Comparison of ENCODE assay signal across 1 cellular context in the genomic region with DNA sequence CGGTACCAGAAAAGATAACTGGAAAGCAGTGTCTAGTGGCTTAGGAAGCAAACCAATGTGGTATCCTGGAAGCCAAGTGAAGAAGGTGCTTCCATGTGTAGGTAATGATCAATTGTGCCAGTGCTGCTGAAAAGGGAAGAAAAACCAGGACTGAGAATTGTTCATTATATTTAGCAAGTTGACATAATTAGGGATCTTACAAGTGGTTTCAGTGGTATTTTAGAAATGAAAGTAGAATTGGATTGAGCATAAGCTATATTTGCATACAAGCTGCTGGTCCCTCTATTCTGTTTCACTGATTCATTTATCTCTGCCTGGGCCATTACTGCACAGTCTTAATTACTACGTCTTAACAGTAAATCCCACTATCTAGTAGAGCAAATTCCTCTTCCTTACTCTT.
TF ChIP-seq lines count a peak whose summit lies in the region.

No MANE protein-coding gene starts in this region.

TF ChIP-seq in GM12878, 131 proteins besides CTCF, POLR2A, EP300 and RAD21 (continued from another document and continues in another):
- TF ChIP-seq EZH2 (IDR thresholded peaks at IDR 0.05; ENCODE audit: borderline replicate concordance, control insufficient read depth, low read depth, low read length) (no peak), WRNIP1 (IDR thresholded peaks at IDR 0.05; ENCODE audit: borderline replicate concordance, low read depth, low read length) (no peak), KLF5 (IDR thresholded peaks at IDR 0.05; ENCODE audit: partially characterized antibody) (no peak), SP1 (IDR thresholded peaks at IDR 0.05; ENCODE audit: low read depth, low read length) (no peak), SREBF1 (IDR thresholded peaks at IDR 0.05; ENCODE audit: low read length) (no peak), BCLAF1 (IDR thresholded peaks at IDR 0.05) (no peak), NFYA (IDR thresholded peaks at IDR 0.05; ENCODE audit: borderline replicate concordance, low read depth, low read length) (no peak), BCL11A (IDR thresholded peaks at IDR 0.05; ENCODE audit: low read depth, low read length) (peak; percentile 68), SMAD5 (IDR thresholded peaks at IDR 0.05; ENCODE audit: low read depth) (no peak), DPF2 (IDR thresholded peaks at IDR 0.05) (peak; percentile 91), CBX5 (IDR thresholded peaks at IDR 0.05; ENCODE audit: low read depth) (no peak), TCF7 (IDR thresholded peaks at IDR 0.05; ENCODE audit: borderline replicate concordance) (no peak), RELB (IDR thresholded peaks at IDR 0.05; ENCODE audit: low read depth) (peak; percentile 86; the same call in 1 of the 2 replicates), PML (IDR thresholded peaks at IDR 0.05; ENCODE audit: low read length) (no peak), CEBPB (IDR thresholded peaks at IDR 0.05; ENCODE audit: borderline replicate concordance in 1 of 2, low read depth in 2 of 2, low read length in 2 of 2) (peak in 1 of 2 experiments; percentile 85; a peak in 1 of 4 replicates), CREB1 (IDR thresholded peaks at IDR 0.05; ENCODE audit: low read depth) (0 out of 2 replicates have a peak, but pooled peaks have one; percentile 20), MEF2A (IDR thresholded peaks at IDR 0.05; ENCODE audit: insufficient read depth, low read depth, low read length) (peak; percentile 93), BHLHE40 (IDR thresholded peaks at IDR 0.05; ENCODE audit: borderline replicate concordance in 1 of 2, low read depth in 2 of 2, low read length in 1 of 2) (peak; percentile 35 to 44; a peak in 2 of 4 replicates), ZNF274 (IDR thresholded peaks at IDR 0.05; ENCODE audit: insufficient read depth, insufficient read length) (no peak), RFX5 (IDR thresholded peaks at IDR 0.05; ENCODE audit: low read depth, low read length) (no peak), RB1 (IDR thresholded peaks at IDR 0.05; ENCODE audit: borderline replicate concordance) (no peak), STAT3 (IDR thresholded peaks at IDR 0.05; ENCODE audit: low read depth, low read length) (peak; percentile 36; the same call in 1 of the 2 replicates), E4F1 (IDR thresholded peaks at IDR 0.05; ENCODE audit: borderline replicate concordance, partially characterized antibody) (no peak), GABPA (IDR thresholded peaks at IDR 0.05; ENCODE audit: low read depth) (peak; percentile 40; the same call in 1 of the 2 replicates), PAX5 (IDR thresholded peaks at IDR 0.05; ENCODE audit: borderline replicate concordance, low read depth, low read length) (0 out of 2 replicates have a peak, but pooled peaks have one; percentile 44), POU2F2 (IDR thresholded peaks at IDR 0.05; ENCODE audit: borderline replicate concordance, low read depth, low read length) (peak; percentile 94), NFIC (IDR thresholded peaks at IDR 0.05; ENCODE audit: low read depth, low read length) (peak; percentile 90), ZBTB11 (CRISPR knock-in tag; IDR thresholded peaks at IDR 0.05) (no peak), SMC3 (IDR thresholded peaks at IDR 0.05; ENCODE audit: borderline replicate concordance, low read length) (no peak), NRF1 (conservative IDR thresholded peaks at IDR 0.05; ENCODE audit: low read depth, low read length) (no peak), USF2 (IDR thresholded peaks at IDR 0.05; ENCODE audit: borderline replicate concordance, low read depth, low read length) (no peak), IRF4 (IDR thresholded peaks at IDR 0.05; ENCODE audit: low read depth, low read length) (peak; percentile 61; the same call in 1 of the 2 replicates), RUNX3 (IDR thresholded peaks at IDR 0.05; ENCODE audit: low read length) (peak; percentile 90), RBBP5 (conservative IDR thresholded peaks at IDR 0.05) (no peak), LARP7 (IDR thresholded peaks at IDR 0.05) (no peak), IKZF2 (IDR thresholded peaks at IDR 0.05) (peak; percentile 98), GATAD2B (conservative IDR thresholded peaks at IDR 0.05; ENCODE audit: low read depth) (no peak; the same call in 1 of the 2 replicates), NFXL1 (IDR thresholded peaks at IDR 0.05; ENCODE audit: borderline replicate concordance) (no peak), JUNB (IDR thresholded peaks at IDR 0.05) (peak; percentile 67), ZSCAN29 (IDR thresholded peaks at IDR 0.05) (0 out of 2 replicates have a peak, but pooled peaks have one; percentile 3), MTA3 (IDR thresholded peaks at IDR 0.05; ENCODE audit: borderline replicate concordance, low read length) (peak; percentile 52; the same call in 1 of the 2 replicates), SIN3A (IDR thresholded peaks at IDR 0.05; ENCODE audit: low read depth, low read length) (no peak), NR2C2 (IDR thresholded peaks at IDR 0.05; ENCODE audit: borderline replicate concordance, control insufficient read depth, insufficient read length, low read depth) (no peak)
- TF ChIP-seq, protein P1, sequence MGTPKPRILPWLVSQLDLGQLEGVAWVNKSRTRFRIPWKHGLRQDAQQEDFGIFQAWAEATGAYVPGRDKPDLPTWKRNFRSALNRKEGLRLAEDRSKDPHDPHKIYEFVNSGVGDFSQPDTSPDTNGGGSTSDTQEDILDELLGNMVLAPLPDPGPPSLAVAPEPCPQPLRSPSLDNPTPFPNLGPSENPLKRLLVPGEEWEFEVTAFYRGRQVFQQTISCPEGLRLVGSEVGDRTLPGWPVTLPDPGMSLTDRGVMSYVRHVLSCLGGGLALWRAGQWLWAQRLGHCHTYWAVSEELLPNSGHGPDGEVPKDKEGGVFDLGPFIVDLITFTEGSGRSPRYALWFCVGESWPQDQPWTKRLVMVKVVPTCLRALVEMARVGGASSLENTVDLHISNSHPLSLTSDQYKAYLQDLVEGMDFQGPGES (IDR thresholded peaks at IDR 0.05) = no peak
- TF ChIP-seq, protein P2, sequence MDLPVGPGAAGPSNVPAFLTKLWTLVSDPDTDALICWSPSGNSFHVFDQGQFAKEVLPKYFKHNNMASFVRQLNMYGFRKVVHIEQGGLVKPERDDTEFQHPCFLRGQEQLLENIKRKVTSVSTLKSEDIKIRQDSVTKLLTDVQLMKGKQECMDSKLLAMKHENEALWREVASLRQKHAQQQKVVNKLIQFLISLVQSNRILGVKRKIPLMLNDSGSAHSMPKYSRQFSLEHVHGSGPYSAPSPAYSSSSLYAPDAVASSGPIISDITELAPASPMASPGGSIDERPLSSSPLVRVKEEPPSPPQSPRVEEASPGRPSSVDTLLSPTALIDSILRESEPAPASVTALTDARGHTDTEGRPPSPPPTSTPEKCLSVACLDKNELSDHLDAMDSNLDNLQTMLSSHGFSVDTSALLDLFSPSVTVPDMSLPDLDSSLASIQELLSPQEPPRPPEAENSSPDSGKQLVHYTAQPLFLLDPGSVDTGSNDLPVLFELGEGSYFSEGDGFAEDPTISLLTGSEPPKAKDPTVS (IDR thresholded peaks at IDR 0.05; ENCODE audit: low read depth, low read length) = no peak
- TF ChIP-seq, protein P3, sequence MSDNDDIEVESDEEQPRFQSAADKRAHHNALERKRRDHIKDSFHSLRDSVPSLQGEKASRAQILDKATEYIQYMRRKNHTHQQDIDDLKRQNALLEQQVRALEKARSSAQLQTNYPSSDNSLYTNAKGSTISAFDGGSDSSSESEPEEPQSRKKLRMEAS (IDR thresholded peaks at IDR 0.05; ENCODE audit: low read depth, low read length) = no peak
